ENCODE assay signal across 17 cellular contexts in the genomic region with DNA sequence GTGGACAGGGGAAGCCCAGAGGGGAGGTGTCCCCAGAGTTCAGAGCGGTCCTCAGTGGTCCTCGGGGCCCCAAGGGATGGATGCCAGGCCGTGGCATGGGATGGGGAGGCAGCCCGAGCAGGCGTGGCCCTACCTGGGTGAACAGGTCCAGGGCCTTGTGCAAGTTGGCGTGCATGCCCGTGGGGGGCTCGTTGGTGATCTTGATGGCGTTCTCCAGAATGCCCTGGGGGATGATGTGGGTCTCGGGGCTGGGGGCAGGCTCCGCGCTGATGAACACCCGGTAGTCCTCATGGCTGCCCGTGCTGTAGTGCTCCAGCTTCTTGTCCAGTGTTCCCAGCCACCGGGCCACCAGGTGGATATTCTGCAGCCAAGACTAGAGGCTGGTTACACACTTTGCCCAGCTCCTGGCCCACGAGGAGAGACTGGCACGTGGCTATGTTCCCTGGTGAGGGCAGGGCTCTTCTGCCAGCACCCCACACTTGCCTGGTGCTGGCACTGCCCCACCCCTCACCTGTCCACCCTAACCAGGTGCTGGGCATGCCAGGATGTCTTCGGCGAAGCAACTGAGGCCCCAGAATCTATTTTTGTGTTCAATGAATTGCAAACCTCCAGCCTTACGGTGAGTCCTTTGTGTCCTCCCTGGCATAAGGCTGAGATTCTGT. TPM values are rescaled to one million over a fixed set of nuclear protein-coding genes. Genes with fewer than 3 reads are reported as not detected.
DNase-seq lines count a peak whose midpoint lies in the region; ATAC-seq and TF ChIP-seq lines count a peak whose summit lies in the region.
"Had no signal": no experiment of that assay in that cellular context is flagged by ENCODE, and none has a peak within 500 bp of the region (broad histone marks: within the 10 kb centered on the region; RNA-seq: fewer than 3 reads in every experiment).

No MANE protein-coding gene starts in this region.

- no peaks in the 10 kb centered on the region for H3K36me3 ChIP-seq in CD4-positive, CD25-positive, alpha-beta regulatory T cell (ENCODE audit: control insufficient read depth, insufficient read depth, low read length)
- no peaks in the 10 kb centered on the region for H3K36me3 ChIP-seq in neural progenitor cell
- H3K36me3 ChIP-seq: Peyer's patch had no signal

- no peak overlapping the region for H3K27ac ChIP-seq in CD4-positive, CD25-positive, alpha-beta regulatory T cell (ENCODE audit: insufficient read depth, low read length, poor library complexity, severe bottlenecking)
- H3K27ac ChIP-seq in neural progenitor cell = no peak overlapping the region
- H3K27ac ChIP-seq: C4-2B, Peyer's patch had no signal

- peaks cover 6% of the 10 kb centered on the region for H3F3A ChIP-seq in neural progenitor cell (ENCODE audit: low read depth)

- H3K79me2 ChIP-seq in neural progenitor cell (ENCODE audit: low read depth) = no peaks in the 10 kb centered on the region

- POLR2A ChIA-PET in activated B cell treated with CpG ODN at 0.5 μM for 24 hours (lab: Charles Lee) = no interaction called here

- H3K4me2 ChIP-seq in neural progenitor cell = no peak overlapping the region

- no peak overlapping the region for H3K4me3 ChIP-seq in CD4-positive, CD25-positive, alpha-beta regulatory T cell (ENCODE audit: low read depth, low read length)
- no peak overlapping the region for H3K4me3 ChIP-seq in neural progenitor cell
- H3K4me3 ChIP-seq: Peyer's patch had no signal

- no peaks in the 10 kb centered on the region for H3K27me3 Mint-ChIP-seq in activated CD8-positive, alpha-beta memory T cell treated with anti-CD3 and anti-CD28 coated beads, Interleukin-2, amount 10 ng/mL, durations not matched to agents 7 days and 5 days
- H3K27me3 Mint-ChIP-seq in CD4-positive, CD25-positive, alpha-beta regulatory T cell = no peaks in the 10 kb centered on the region
- H3K27me3 Mint-ChIP-seq in activated B cell treated with CpG ODN at 0.5 μM for 24 hours (peaks cover 4% of the 10 kb centered on the region), neural progenitor cell (ENCODE audit: insufficient read depth, low read depth) (peaks cover 11% of the 10 kb centered on the region)

- no peaks in the 10 kb centered on the region for H3K36me3 Mint-ChIP-seq in activated CD8-positive, alpha-beta memory T cell treated with anti-CD3 and anti-CD28 coated beads, Interleukin-2, amount 10 ng/mL, durations not matched to agents 7 days and 5 days
- no peaks in the 10 kb centered on the region for H3K36me3 Mint-ChIP-seq in CD4-positive, CD25-positive, alpha-beta regulatory T cell
- no peaks in the 10 kb centered on the region for H3K36me3 Mint-ChIP-seq in activated B cell treated with CpG ODN at 0.5 μM for 24 hours (ENCODE audit: low read depth)
- H3K36me3 Mint-ChIP-seq in neural progenitor cell = no peaks in the 10 kb centered on the region

- H3K9ac ChIP-seq in neural progenitor cell = no peak overlapping the region

- no peak overlapping the region for H2AFZ ChIP-seq in neural progenitor cell (replicated peaks)

- no peaks in the 10 kb centered on the region for H3K9me3 ChIP-seq in CD4-positive, CD25-positive, alpha-beta regulatory T cell (ENCODE audit: control insufficient read depth in 2 of 2, low read length in 2 of 2)
- H3K9me3 ChIP-seq in neural progenitor cell (ENCODE audit: low read depth) = no peaks in the 10 kb centered on the region
- H3K9me3 ChIP-seq: Peyer's patch had no signal

- no peak overlapping the region for H3K27ac Mint-ChIP-seq in activated CD8-positive, alpha-beta memory T cell treated with anti-CD3 and anti-CD28 coated beads, Interleukin-2, amount 10 ng/mL, durations not matched to agents 7 days and 5 days
- H3K27ac Mint-ChIP-seq in CD4-positive, CD25-positive, alpha-beta regulatory T cell = peak overlapping the region in 1 of 3 donors; percentile 93
- no peak overlapping the region for H3K27ac Mint-ChIP-seq in activated B cell treated with CpG ODN at 0.5 μM for 24 hours
- H3K27ac Mint-ChIP-seq in neural progenitor cell = peak overlapping the region; percentile 54

- no peak overlapping the region for H3K4me3 Mint-ChIP-seq in activated CD8-positive, alpha-beta memory T cell treated with anti-CD3 and anti-CD28 coated beads, Interleukin-2, amount 10 ng/mL, durations not matched to agents 7 days and 5 days
- peak overlapping the region in 3 of 4 donors; percentile 24 to 76 (median 61) for H3K4me3 Mint-ChIP-seq in CD4-positive, CD25-positive, alpha-beta regulatory T cell
- H3K4me3 Mint-ChIP-seq in activated B cell treated with CpG ODN at 0.5 μM for 24 hours (no peak overlapping the region), neural progenitor cell (no peak overlapping the region)

- H3K27me3 ChIP-seq in CD4-positive, CD25-positive, alpha-beta regulatory T cell (ENCODE audit: control insufficient read depth, insufficient read depth, low read length) = no peaks in the 10 kb centered on the region
- H3K27me3 ChIP-seq in neural progenitor cell = no peaks in the 10 kb centered on the region
- H3K27me3 ChIP-seq: Peyer's patch had no signal

- no peaks in the 10 kb centered on the region for H3K4me1 ChIP-seq in CD4-positive, CD25-positive, alpha-beta regulatory T cell (ENCODE audit: control insufficient read depth, insufficient read depth, low read length, poor library complexity, severe bottlenecking)
- H3K4me1 ChIP-seq in neural progenitor cell = peaks cover 9% of the 10 kb centered on the region
- H3K4me1 ChIP-seq: Peyer's patch had no signal

- peak; percentile 22 for ATAC-seq in activated CD8-positive, alpha-beta memory T cell treated with anti-CD3 and anti-CD28 coated beads, Interleukin-2, amount 10 ng/mL, durations not matched to agents 7 days and 5 days
- no peak for ATAC-seq in CD4-positive, CD25-positive, alpha-beta regulatory T cell (ENCODE audit: low read depth in 2 of 2)
- peak; percentile 14 for ATAC-seq in activated B cell treated with CpG ODN at 0.5 μM for 24 hours (ENCODE audit: low read depth)

- H4K20me1 ChIP-seq in neural progenitor cell (ENCODE audit: low read depth) = no peaks in the 10 kb centered on the region

- intact Hi-C loops in activated B cell treated with CpG ODN at 0.5 μM for 24 hours (cut with micrococcal nuclease) = no loop called here

- no peaks in the 10 kb centered on the region for H3K4me1 Mint-ChIP-seq in activated CD8-positive, alpha-beta memory T cell treated with anti-CD3 and anti-CD28 coated beads, Interleukin-2, amount 10 ng/mL, durations not matched to agents 7 days and 5 days
- peaks cover 0 to 5% (median 0%) of the 10 kb centered on the region in 4 donors for H3K4me1 Mint-ChIP-seq in CD4-positive, CD25-positive, alpha-beta regulatory T cell
- H3K4me1 Mint-ChIP-seq in activated B cell treated with CpG ODN at 0.5 μM for 24 hours (peaks cover 2% of the 10 kb centered on the region), neural progenitor cell (peaks cover 7% of the 10 kb centered on the region)

- TF ChIP-seq CTCF in activated B cell treated with CpG ODN at 0.5 μM for 24 hours (IDR thresholded peaks at IDR 0.05) (no peak), neural progenitor cell (IDR thresholded peaks at IDR 0.05) (no peak)

- peaks cover 2% of the 10 kb centered on the region for H3K9me3 Mint-ChIP-seq in activated CD8-positive, alpha-beta memory T cell treated with anti-CD3 and anti-CD28 coated beads, Interleukin-2, amount 10 ng/mL, durations not matched to agents 7 days and 5 days (ENCODE audit: low read depth)
- H3K9me3 Mint-ChIP-seq in CD4-positive, CD25-positive, alpha-beta regulatory T cell = no peaks in the 10 kb centered on the region
- H3K9me3 Mint-ChIP-seq in activated B cell treated with CpG ODN at 0.5 μM for 24 hours (no peaks in the 10 kb centered on the region), neural progenitor cell (peaks cover 8% of the 10 kb centered on the region)

- no peak for DNase-seq in activated CD8-positive, alpha-beta memory T cell treated with anti-CD3 and anti-CD28 coated beads, Interleukin-2, amount 10 ng/mL, durations not matched to agents 7 days and 5 days
- no peak for DNase-seq in activated CD8-positive, alpha-beta memory T cell treated with anti-CD3 and anti-CD28 coated beads, Interleukin-2, amount 50 U/mL, for 4 hours
- DNase-seq in CD4-positive, CD25-positive, alpha-beta regulatory T cell = no peak
- DNase-seq in activated B cell treated with CpG ODN at 0.5 μM for 24 hours (no peak), neural progenitor cell (ENCODE audit: low spot score) (no peak), HuH-7.5 (ENCODE audit: low spot score) (no peak), ureter (ENCODE audit: low spot score) (no peak), NCI-H526 treated with DMSO at 0.1 percent for 48 hours (lab: John Stamatoyannopoulos, UW) (no peak)
- DNase-seq: GOT3, KG1, NCI-H1105, NCI-H187 treated with DMSO at 0.1 percent for 48 hours, NCI-H2171, NCI-H446 treated with DMSO at 0.1 percent for 48 hours, Peyer's patch, SHP77 treated with DMSO at 0.1 percent for 48 hours had no signal

- CTCF ChIA-PET in activated CD8-positive, alpha-beta memory T cell treated with anti-CD3 and anti-CD28 coated beads, Interleukin-2, amount 10 ng/mL, durations not matched to agents 7 days and 5 days (lab: Charles Lee) = interaction anchor here (0.6 kb wide), 1 partner anchor 206 kb away, joined by 3 read pairs; a partner anchor contains a TSS
- CTCF ChIA-PET in activated B cell treated with CpG ODN at 0.5 μM for 24 hours (lab: Charles Lee) = no interaction called here

RNA-seq across cellular contexts. Expression of a gene that starts 59.2 kb away (rescaled TPM):
- 10 to 100 TPM; 52.2 to 70.2 TPM for total RNA-seq in activated CD8-positive, alpha-beta memory T cell treated with anti-CD3 and anti-CD28 coated beads, Interleukin-2, amount 10 ng/mL, durations not matched to agents 7 days and 5 days
- total RNA-seq in CD4-positive, CD25-positive, alpha-beta regulatory T cell = 50.1 TPM
- polyA plus RNA-seq in CD4-positive, CD25-positive, alpha-beta regulatory T cell = 10 to 100 TPM; 29.6 to 35.4 (median 31.5) TPM
- 55.2 and 76.1 TPM in 2 replicates for total RNA-seq in activated B cell treated with CpG ODN at 0.5 μM for 24 hours
- 45.2 and 65.7 TPM in 2 replicates for total RNA-seq in neural progenitor cell (ENCODE audit: low replicate concordance)
- 73.2 TPM for total RNA-seq in ureter

Comparison
In these comparisons a context has a peak if more than half of its experiments do, and no peak if none do; other contexts are left out.
1. ATAC-seq: peak in activated CD8-positive, alpha-beta memory T cell treated with anti-CD3 and anti-CD28 coated beads, Interleukin-2, amount 10 ng/mL, durations not matched to agents 7 days and 5 days (single experiment) and activated B cell treated with CpG ODN at 0.5 μM for 24 hours (single experiment); none in CD4-positive, CD25-positive, alpha-beta regulatory T cell (0 of 2).
2. H3K4me3 Mint-ChIP-seq: peak in CD4-positive, CD25-positive, alpha-beta regulatory T cell (3 of 4); none in activated CD8-positive, alpha-beta memory T cell treated with anti-CD3 and anti-CD28 coated beads, Interleukin-2, amount 10 ng/mL, durations not matched to agents 7 days and 5 days (single experiment), activated B cell treated with CpG ODN at 0.5 μM for 24 hours (single experiment) and neural progenitor cell (single experiment).